Comparison of ENCODE assay signal across 8 cellular contexts in genomic region chr15:77013786-77014136, GRCh38. TPM values are rescaled to one million over a fixed set of nuclear protein-coding genes. Genes with fewer than 3 reads are reported as not detected.
DNase-seq lines count a peak whose midpoint lies in the region; ATAC-seq, FAIRE-seq and TF ChIP-seq lines count a peak whose summit lies in the region.

No MANE protein-coding gene starts in this region.

- TF ChIP-seq CTCF in Loucy (conservative IDR thresholded peaks at IDR 0.05; ENCODE audit: low read length) = no peak
- no peak for TF ChIP-seq CTCF in ascending aorta (IDR thresholded peaks at IDR 0.05)
- no peak for TF ChIP-seq CTCF in D721Med (IDR thresholded peaks at IDR 0.05; ENCODE audit: insufficient read depth, missing control alignments)

- H3K4me1 ChIP-seq in Loucy (ENCODE audit: insufficient read depth, low read length, poor library complexity, severe bottlenecking) (peaks cover 38% of the 10 kb centered on the region), ascending aorta (peaks cover 0 to 9% of the 10 kb centered on the region in 2 donors)

- H3K27ac ChIP-seq in ascending aorta = no peak overlapping the region

- H2AFZ ChIP-seq in Loucy (ENCODE audit: low read length) = no peak overlapping the region

- no peaks in the 10 kb centered on the region for H3F3A ChIP-seq in Loucy (ENCODE audit: low read depth)

- H3K4me3 ChIP-seq in Loucy (ENCODE audit: low read length, poor library complexity, severe bottlenecking) (no peak overlapping the region), ascending aorta (no peak overlapping the region)

- no peaks in the 10 kb centered on the region for H3K79me2 ChIP-seq in Loucy (ENCODE audit: insufficient read depth, low read length)

- no peaks in the 10 kb centered on the region for H3K9me2 ChIP-seq in Loucy (replicated peaks; ENCODE audit: low read depth, low read length)

- H3K9ac ChIP-seq in Loucy (ENCODE audit: low read depth, low read length, poor library complexity, severe bottlenecking) = no peak overlapping the region

- H3K36me3 ChIP-seq in Loucy (ENCODE audit: insufficient read depth, low read length) (no peaks in the 10 kb centered on the region; the same call in 1 of the 2 replicates), ascending aorta (no peaks in the 10 kb centered on the region)

- H3K9me3 ChIP-seq in Loucy (ENCODE audit: insufficient read depth, low read depth, low read length) (no peaks in the 10 kb centered on the region), ascending aorta (no peaks in the 10 kb centered on the region)

- no peaks in the 10 kb centered on the region for H3K27me3 ChIP-seq in Loucy (ENCODE audit: insufficient read depth, low read length, poor library complexity, severe bottlenecking)
- no peaks in the 10 kb centered on the region for H3K27me3 ChIP-seq in ascending aorta

- peak; percentile 53 for ATAC-seq in GM19452 (IDR thresholded peaks at IDR 0.05; ENCODE audit: unreplicated experiment)

- intact Hi-C loops in ascending aorta (cut with DNase I) = no loop called here

- peak; percentile 94 for DNase-seq in activated effector memory CD4-positive, alpha-beta T cell treated with anti-CD3 and anti-CD28 coated beads, Interleukin-2, amount 50 U/mL, for 16 hours
- peak; percentile 57 to 83 (median 72) for DNase-seq in stimulated activated CD4-positive, alpha-beta T cell treated with anti-CD3 and anti-CD28 coated beads, Interleukin-1b, Interleukin-23, amount 100 ng/mL, for 24 hours (ENCODE audit: low read depth in 4 of 4, low spot score in 1 of 4)
- DNase-seq in ascending aorta (ENCODE audit: low spot score in 2 of 2) = no peak
- no peak for DNase-seq in D341Med (ENCODE audit: low spot score)
- no peak for DNase-seq in NCI-H82 treated with DMSO at 0.1 percent for 48 hours (lab: John Stamatoyannopoulos, UW; ENCODE audit: unreplicated experiment)
- no peak for DNase-seq in D721Med (ENCODE audit: insufficient read length, low spot score)

- no peak for FAIRE-seq in D721Med (lab: Jason Lieb, UNC)

- H4K20me1 ChIP-seq in Loucy (ENCODE audit: insufficient read depth, low read length, poor library complexity, severe bottlenecking) = no peaks in the 10 kb centered on the region

- H3K4me2 ChIP-seq in Loucy (ENCODE audit: low read depth, low read length, poor library complexity, severe bottlenecking) = peak overlapping the region; percentile 18

RNA-seq across cellular contexts. Expression of gene PSTPIP1, which starts 18.8 kb away (rescaled TPM):
- 14.6 TPM for total RNA-seq in ascending aorta

RNA-seq across cellular contexts. Expression of gene TSPAN3, which starts 57.1 kb away (rescaled TPM):
- total RNA-seq in ascending aorta = 98.2 TPM

Comparison
In these comparisons a context has a peak if more than half of its experiments do, and no peak if none do; other contexts are left out.
1. DNase-seq: peak in activated effector memory CD4-positive, alpha-beta T cell treated with anti-CD3 and anti-CD28 coated beads, Interleukin-2, amount 50 U/mL, for 16 hours (single experiment) and stimulated activated CD4-positive, alpha-beta T cell treated with anti-CD3 and anti-CD28 coated beads, Interleukin-1b, Interleukin-23, amount 100 ng/mL, for 24 hours (4 of 4); none in ascending aorta (0 of 2), D341Med (single experiment), NCI-H82 treated with DMSO at 0.1 percent for 48 hours (single experiment) and D721Med (single experiment).